In genomic region chr15:74545776-74546656, GRCh38 we compare ENCODE assay signal across 8 cellular contexts. TPM values are rescaled to one million over a fixed set of nuclear protein-coding genes. Genes with fewer than 3 reads are reported as not detected.
DNase-seq lines count a peak whose midpoint lies in the region; ATAC-seq, FAIRE-seq and TF ChIP-seq lines count a peak whose summit lies in the region.

No MANE protein-coding gene starts in this region.

- TF ChIP-seq CTCF in foreskin keratinocyte (conservative IDR thresholded peaks at IDR 0.05) (peak; percentile 60), osteoblast (IDR thresholded peaks at IDR 0.05; ENCODE audit: extremely low read depth, low read depth, low read length) (peak; percentile 9), suprapubic skin (IDR thresholded peaks at IDR 0.05) (no peak)

- DNase-seq in Daoy (ENCODE audit: low read depth), result peak; percentile 99
- peak; percentile 84 for DNase-seq in H54 (ENCODE audit: insufficient read length, low spot score)
- peak; percentile 100 for DNase-seq in MG63
- peak; percentile 55 for DNase-seq in SIG-M5 (lab: John Stamatoyannopoulos, UW)
- DNase-seq in activated gamma-delta T cell (lab: John Stamatoyannopoulos, UW), result peak; percentile 80
- DNase-seq in foreskin keratinocyte, result peak; percentile 97 to 98
- peak; percentile 99 for DNase-seq in osteoblast (ENCODE audit: insufficient read length, low spot score, missing footprints)
- peak; percentile 96 for DNase-seq in suprapubic skin (ENCODE audit: low spot score in 2 of 2)

- H2AFZ ChIP-seq in osteoblast (ENCODE audit: low read length), result no peak overlapping the region

- TF ChIP-seq POLR2A in H54 (IDR thresholded peaks at IDR 0.05; ENCODE audit: low read depth, low read length), result no peak
- TF ChIP-seq POLR2A in suprapubic skin (IDR thresholded peaks at IDR 0.05), result no peak

- H3K27me3 ChIP-seq in MG63, result no peaks in the 10 kb centered on the region; the same call in none of the 2 replicates
- no peaks in the 10 kb centered on the region for H3K27me3 ChIP-seq in foreskin keratinocyte
- no peaks in the 10 kb centered on the region for H3K27me3 ChIP-seq in osteoblast (ENCODE audit: insufficient read depth, low read length)
- no peaks in the 10 kb centered on the region for H3K27me3 ChIP-seq in suprapubic skin

- peaks cover 78% of the 10 kb centered on the region for H4K20me1 ChIP-seq in osteoblast (ENCODE audit: insufficient read depth, low read length)

- peak; percentile 43 for FAIRE-seq in H54 (lab: Jason Lieb, UNC)

- H3K4me1 ChIP-seq in foreskin keratinocyte, result peaks cover 27% of the 10 kb centered on the region
- peaks cover 21% of the 10 kb centered on the region for H3K4me1 ChIP-seq in osteoblast (ENCODE audit: insufficient read depth, low read length)
- H3K4me1 ChIP-seq in suprapubic skin, result peaks cover 48% of the 10 kb centered on the region

- H3K27ac ChIP-seq in foreskin keratinocyte (peak overlapping the region; percentile 27), osteoblast (ENCODE audit: low read depth, low read length) (no peak overlapping the region), suprapubic skin (no peak overlapping the region)

- ATAC-seq in foreskin keratinocyte, result peak; percentile 88

- peaks cover 24% of the 10 kb centered on the region for H3K36me3 ChIP-seq in MG63
- peaks cover 10% of the 10 kb centered on the region for H3K36me3 ChIP-seq in osteoblast (ENCODE audit: insufficient read depth, low read length)
- peaks cover 1% of the 10 kb centered on the region for H3K36me3 ChIP-seq in suprapubic skin

- H3K4me2 ChIP-seq in osteoblast (ENCODE audit: insufficient read depth, low read length), result peak overlapping the region; percentile 65

- peaks cover 32% of the 10 kb centered on the region for H3K79me2 ChIP-seq in osteoblast (ENCODE audit: insufficient read depth, low read length)

- no peak for TF ChIP-seq EP300 in suprapubic skin (IDR thresholded peaks at IDR 0.05)

- 0% methylated on average over 22 of the region's 23 CpGs for WGBS in suprapubic skin

- H3K4me3 ChIP-seq in MG63, result no peak overlapping the region
- peak overlapping the region; percentile 31 for H3K4me3 ChIP-seq in osteoblast (ENCODE audit: insufficient read depth, low read length)
- no peak overlapping the region for H3K4me3 ChIP-seq in suprapubic skin

- no peaks in the 10 kb centered on the region for H3K9me3 ChIP-seq in MG63
- no peaks in the 10 kb centered on the region for H3K9me3 ChIP-seq in osteoblast (ENCODE audit: low read depth, low read length)
- no peaks in the 10 kb centered on the region for H3K9me3 ChIP-seq in suprapubic skin

RNA-seq across cellular contexts. Expression of gene ARID3B, which starts 5.0 kb away (rescaled TPM):
- total RNA-seq in Daoy (2014; rRNA removed; shearing (Covaris generic)), result 9.3 and 10.6 TPM in 2 replicates
- total RNA-seq in MG63 (2014; rRNA removed; shearing (Covaris generic); ENCODE audit: low replicate concordance), result 0.10 and 1.3 TPM in 2 replicates
- total RNA-seq in foreskin keratinocyte (7.9 and 8.6 TPM in 2 replicates), osteoblast (2.7 and 3.6 TPM in 2 replicates), suprapubic skin (10 to 100 TPM in 1 of 4 donors, 1 to 10 TPM in 3; 6.7 to 12.3 (median 8.4) TPM)
- polyA plus RNA-seq in foreskin keratinocyte, result 5.3 and 5.4 TPM in 2 replicates

Comparison
In these comparisons a context has a peak if more than half of its experiments do, and no peak if none do; other contexts are left out.
1. CTCF ChIP-seq: peak in foreskin keratinocyte (single experiment) and osteoblast (single experiment); none in suprapubic skin (0 of 2).
2. Peak in every context shown above with its lines, with median percentiles within 50 percentile points of each other: DNase-seq.